Comparison of ENCODE assay signal across 12 cellular contexts in the genomic region with DNA sequence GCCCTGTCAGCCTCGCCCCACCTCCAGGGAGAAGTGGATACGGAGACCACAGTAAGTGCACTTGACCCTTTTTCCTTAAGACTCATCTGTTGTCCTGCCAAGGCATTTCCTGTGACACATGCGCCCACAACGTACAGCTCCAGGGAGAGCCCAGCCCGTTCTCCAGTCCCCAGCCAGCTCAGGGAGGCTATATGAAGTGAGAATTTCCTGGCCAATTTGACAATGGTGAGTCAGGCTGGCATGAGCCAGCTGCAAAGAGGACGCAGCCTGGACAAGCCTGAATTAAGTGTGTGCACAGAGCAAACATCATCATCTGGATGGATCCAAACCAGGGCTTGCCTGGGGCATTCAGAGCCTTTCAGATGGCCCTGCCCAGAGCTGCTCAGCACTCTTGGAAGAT.
DNase-seq lines count a peak whose midpoint lies in the region; ATAC-seq and TF ChIP-seq lines count a peak whose summit lies in the region.
"Had no signal": no experiment of that assay in that cellular context is flagged by ENCODE, and none has a peak within 500 bp of the region (broad histone marks: within the 10 kb centered on the region; RNA-seq: fewer than 3 reads in every experiment).

No MANE protein-coding gene starts in this region.

- H2BK12ac ChIP-seq in H9 (ENCODE audit: insufficient read length, low read depth, low read length): no peak overlapping the region

- H3K79me1 ChIP-seq in H9 (ENCODE audit: insufficient read depth, low read depth, low read length, poor library complexity, severe bottlenecking): no peaks in the 10 kb centered on the region

- no peak overlapping the region for H2BK5ac ChIP-seq in H9 (ENCODE audit: insufficient read length, low read length)

- no peaks in the 10 kb centered on the region for H3K79me2 ChIP-seq in H9 (ENCODE audit: insufficient read depth, low read length)

- no peak overlapping the region for H3K23ac ChIP-seq in H9 (ENCODE audit: insufficient read length, low read depth, low read length)

- DNase-seq in NCI-H2081 (lab: John Stamatoyannopoulos, UW): peak; percentile 14 to 72
- DNase-seq in NCI-H2081 treated with DMSO at 0.1 percent for 48 hours (lab: John Stamatoyannopoulos, UW): no peak
- peak; percentile 28 for DNase-seq in SHP77 treated with DMSO at 0.1 percent for 48 hours (lab: John Stamatoyannopoulos, UW)
- DNase-seq in foreskin keratinocyte: peak; percentile 98 to 99
- no peak for DNase-seq in upper lobe of right lung
- DNase-seq in NCI-H1694 treated with DMSO at 0.1 percent for 48 hours (lab: John Stamatoyannopoulos, UW): no peak
- no peak for DNase-seq in H9
- DNase-seq in AML-193 (lab: John Stamatoyannopoulos, UW): no peak
- DNase-seq: activated CD4-positive, alpha-beta T cell treated with anti-CD3 and anti-CD28 coated beads, Interleukin-2, amount 10 ng/mL, durations not matched to agents 24 days and 14 days; heart right ventricle; stimulated activated CD4-positive, alpha-beta T cell treated with anti-CD3 and anti-CD28 coated beads, Interleukin-15, amount 100 ng/mL, for 24 hours had no signal

- no peak overlapping the region for H2BK20ac ChIP-seq in H9 (ENCODE audit: low read depth, low read length, poor library complexity, severe bottlenecking)

- H3K4me1 ChIP-seq in foreskin keratinocyte: peaks cover 34% of the 10 kb centered on the region
- H3K4me1 ChIP-seq in upper lobe of right lung: peaks cover 11% of the 10 kb centered on the region
- peaks cover 5% of the 10 kb centered on the region; the same call in 1 of the 2 replicates for H3K4me1 ChIP-seq in H9 (ENCODE audit: insufficient read depth, low read length)

- H3K14ac ChIP-seq in H9 (ENCODE audit: insufficient read depth, low read length): no peak overlapping the region

- H4K20me1 ChIP-seq in H9 (ENCODE audit: control insufficient read depth, insufficient read depth, insufficient read length): no peaks in the 10 kb centered on the region

- peak overlapping the region; percentile 43 for H3K27ac ChIP-seq in foreskin keratinocyte
- no peak overlapping the region for H3K27ac ChIP-seq in upper lobe of right lung
- no peak overlapping the region for H3K27ac ChIP-seq in H9 (ENCODE audit: insufficient read length, low read depth, low read length)
- H3K27ac ChIP-seq: heart right ventricle had no signal

- no peak overlapping the region for H3K18ac ChIP-seq in H9 (ENCODE audit: insufficient read length, low read depth, low read length)

- H4K91ac ChIP-seq in H9 (ENCODE audit: insufficient read length, low read depth, low read length): no peak overlapping the region

- no peak overlapping the region for H3K4ac ChIP-seq in H9 (ENCODE audit: low read depth, low read length)

- H2BK120ac ChIP-seq in H9 (ENCODE audit: low read depth, low read length, poor library complexity, severe bottlenecking): no peak overlapping the region

- no peak overlapping the region for H3K56ac ChIP-seq in H9 (ENCODE audit: insufficient read length, low read depth, low read length)

- peak; percentile 95 for ATAC-seq in foreskin keratinocyte
- ATAC-seq in upper lobe of right lung: peak; percentile 71
- ATAC-seq: K562 had no signal

- H3K9me3 ChIP-seq in upper lobe of right lung (no peaks in the 10 kb centered on the region), H9 (ENCODE audit: control insufficient read depth, low read depth, low read length) (no peaks in the 10 kb centered on the region)
- H3K9me3 ChIP-seq: heart right ventricle had no signal

- no peak overlapping the region for H2BK15ac ChIP-seq in H9 (ENCODE audit: low read depth, low read length)

- H3K23me2 ChIP-seq in H9 (ENCODE audit: insufficient read length, low read depth, low read length, poor library complexity, severe bottlenecking): no peaks in the 10 kb centered on the region

- no peak overlapping the region for H4K5ac ChIP-seq in H9 (ENCODE audit: insufficient read length, low read depth, low read length)

- H2AK5ac ChIP-seq in H9 (ENCODE audit: insufficient read length, low read length): no peak overlapping the region

- intact Hi-C loops in upper lobe of right lung (cut with DNase I): loop anchor here (10.0 kb wide), 1 partner anchor 252 kb away; no protein-coding TSS in a partner anchor

- no peak overlapping the region for H3K9ac ChIP-seq in H9 (ENCODE audit: extremely low read depth, insufficient read length, low read length)

- no peaks in the 10 kb centered on the region for H3K36me3 Mint-ChIP-seq in H9 (ENCODE audit: insufficient read depth in 1 of 3, low read depth in 3 of 3)

- H3T11ph ChIP-seq in H9 (ENCODE audit: low read length): no peak overlapping the region

- H3K4me3 Mint-ChIP-seq in H9: no peak overlapping the region
- H3K4me3 Mint-ChIP-seq: activated CD4-positive, alpha-beta T cell treated with anti-CD3 and anti-CD28 coated beads, Interleukin-2, amount 10 ng/mL, durations not matched to agents 24 days and 14 days had no signal

- H3K27me3 ChIP-seq in foreskin keratinocyte (no peaks in the 10 kb centered on the region), upper lobe of right lung (no peaks in the 10 kb centered on the region), H9 (ENCODE audit: insufficient read depth, low read length) (no peaks in the 10 kb centered on the region)

- peak overlapping the region in 1 of 3 experiments; percentile 89; a peak in 2 of 7 replicates for H3K27ac Mint-ChIP-seq in H9
- H3K27ac Mint-ChIP-seq: activated CD4-positive, alpha-beta T cell treated with anti-CD3 and anti-CD28 coated beads, Interleukin-2, amount 10 ng/mL, durations not matched to agents 24 days and 14 days had no signal

- no peak overlapping the region for H2AFZ ChIP-seq in H9 (ENCODE audit: low read length)

- no peak overlapping the region for H3K4me3 ChIP-seq in upper lobe of right lung
- H3K4me3 ChIP-seq: heart right ventricle, K562 had no signal

- no peak for TF ChIP-seq CTCF in foreskin keratinocyte (conservative IDR thresholded peaks at IDR 0.05)
- TF ChIP-seq CTCF in upper lobe of right lung (IDR thresholded peaks at IDR 0.05): no peak
- TF ChIP-seq CTCF in H9 (conservative IDR thresholded peaks at IDR 0.05): no peak

- peaks cover 29 to 35% of the 10 kb centered on the region in 2 experiments for H3K4me1 Mint-ChIP-seq in H9
- H3K4me1 Mint-ChIP-seq: activated CD4-positive, alpha-beta T cell treated with anti-CD3 and anti-CD28 coated beads, Interleukin-2, amount 10 ng/mL, durations not matched to agents 24 days and 14 days had no signal

- H3K36me3 ChIP-seq in upper lobe of right lung: no peaks in the 10 kb centered on the region
- H3K36me3 ChIP-seq: heart right ventricle had no signal

- no peak overlapping the region for H3K4me2 ChIP-seq in H9 (ENCODE audit: insufficient read depth, insufficient read length, low read length)

- H4K8ac ChIP-seq in H9 (replicated peaks; ENCODE audit: insufficient read length, low read depth, low read length): no peak overlapping the region

- no peaks in the 10 kb centered on the region; the same call in none of the 2 replicates for H3K27me3 Mint-ChIP-seq in H9 (ENCODE audit: low read depth)
- H3K27me3 Mint-ChIP-seq: activated CD4-positive, alpha-beta T cell treated with anti-CD3 and anti-CD28 coated beads, Interleukin-2, amount 10 ng/mL, durations not matched to agents 24 days and 14 days had no signal

- no CpG with 5 or more reads among the region's 6 CpGs for WGBS in H9 (ENCODE audit: extremely low coverage, insufficient read length, low lambda C conversion rate)

- H3K9me3 Mint-ChIP-seq in H9: no peaks in the 10 kb centered on the region
- H3K9me3 Mint-ChIP-seq: activated CD4-positive, alpha-beta T cell treated with anti-CD3 and anti-CD28 coated beads, Interleukin-2, amount 10 ng/mL, durations not matched to agents 24 days and 14 days had no signal

Comparison
In these comparisons a context has a peak if more than half of its experiments do, and no peak if none do; other contexts are left out.
1. DNase-seq: peak in NCI-H2081 (2 of 2), SHP77 treated with DMSO at 0.1 percent for 48 hours (single experiment) and foreskin keratinocyte (2 of 2); none in NCI-H2081 treated with DMSO at 0.1 percent for 48 hours (single experiment), upper lobe of right lung (single experiment), NCI-H1694 treated with DMSO at 0.1 percent for 48 hours (single experiment), H9 (single experiment) and AML-193 (0 of 2).